8 cellular contexts compared by ENCODE assay signal in the genomic region with DNA sequence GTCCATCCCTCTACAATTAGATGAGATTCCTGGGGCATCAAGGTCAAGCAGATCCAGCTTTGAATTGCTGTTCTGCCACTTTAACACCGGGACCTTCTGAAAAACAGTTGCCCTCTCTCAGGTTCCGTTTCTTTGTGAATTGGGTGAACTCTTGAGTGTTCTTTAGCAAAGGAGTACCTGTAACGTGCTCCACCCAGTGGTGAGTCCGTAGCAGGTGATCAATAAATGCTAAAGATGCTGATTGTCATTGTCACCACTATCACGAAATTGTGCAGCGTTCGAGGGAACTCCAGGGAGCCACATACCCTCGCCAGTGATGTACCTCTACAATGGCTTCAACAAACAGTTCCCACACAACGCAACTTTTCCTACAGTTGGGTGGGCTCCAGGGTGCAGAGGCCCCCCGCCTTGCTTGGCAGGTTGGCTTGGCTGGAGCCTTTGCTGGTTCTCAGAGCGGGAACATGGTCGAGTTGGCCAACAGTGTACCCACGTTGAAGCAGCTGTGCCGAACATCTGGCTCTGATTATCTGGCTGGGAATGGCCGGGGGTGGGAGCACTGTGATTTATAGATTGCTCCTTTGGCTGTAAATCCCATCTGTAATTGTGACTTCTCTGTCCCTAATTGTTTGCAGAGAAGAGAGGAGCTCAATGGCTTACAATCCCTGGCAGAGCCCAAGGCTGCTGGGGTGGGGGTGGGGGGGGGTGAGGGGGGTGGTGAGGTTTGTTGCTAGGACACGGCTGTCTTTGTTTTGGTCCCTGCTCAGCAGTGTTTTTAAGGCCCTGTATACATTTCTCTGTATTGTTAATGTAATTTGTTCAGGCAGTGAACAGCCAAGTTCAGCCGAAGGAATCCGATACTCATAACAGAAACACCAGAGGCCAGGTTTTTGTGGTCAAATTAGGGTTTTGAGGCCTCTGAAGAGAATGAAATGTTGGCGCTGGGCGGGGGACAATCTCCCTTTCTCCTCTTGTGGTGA.
DNase-seq lines count a peak whose midpoint lies in the region; ATAC-seq and TF ChIP-seq lines count a peak whose summit lies in the region.

No MANE protein-coding gene starts in this region.

- no peaks in the 10 kb centered on the region for H3K9me3 Mint-ChIP-seq in natural killer cell

- no peaks in the 10 kb centered on the region for H3K9me3 ChIP-seq in gastrocnemius medialis

- no peak for TF ChIP-seq POLR2A in gastrocnemius medialis (IDR thresholded peaks at IDR 0.05)

- peak overlapping the region; percentile 68 to 79 (median 76) for H3K27ac ChIP-seq in gastrocnemius medialis

- no peak overlapping the region for H3K4me3 Mint-ChIP-seq in natural killer cell

- peaks cover 20 to 34% of the 10 kb centered on the region in 2 donors for H3K27me3 Mint-ChIP-seq in natural killer cell (ENCODE audit: low read depth in 2 of 2)

- H3K4me1 ChIP-seq in gastrocnemius medialis: peaks cover 43 to 47% of the 10 kb centered on the region in 2 donors

- no peaks in the 10 kb centered on the region for H3K36me3 ChIP-seq in gastrocnemius medialis

- DNase-seq in globus pallidus (ENCODE audit: low spot score) (peak; percentile 76), gastrocnemius medialis (no peak), HuH-7 (ENCODE audit: low spot score) (no peak), natural killer cell (no peak)

- intact Hi-C loops in gastrocnemius medialis (cut with DNase I; ENCODE audit: low total_unique reads): no loop called here
- intact Hi-C loops in natural killer cell (cut with micrococcal nuclease): no loop called here

- peak; percentile 35; the same call in 1 of the 2 replicates for TF ChIP-seq CTCF in GM12875 (IDR thresholded peaks at IDR 0.05; ENCODE audit: borderline replicate concordance, insufficient read depth, low read depth, low read length)
- no peak for TF ChIP-seq CTCF in gastrocnemius medialis (IDR thresholded peaks at IDR 0.05 in 4 of 5, conservative IDR thresholded peaks at IDR 0.05 in 1 of 5)
- no peak for TF ChIP-seq CTCF in natural killer cell (IDR thresholded peaks at IDR 0.05)

- ATAC-seq in gastrocnemius medialis (no peak), natural killer cell (no peak), GM21447 (IDR thresholded peaks at IDR 0.05; ENCODE audit: unreplicated experiment) (no peak), GM21576 (IDR thresholded peaks at IDR 0.05; ENCODE audit: unreplicated experiment) (no peak)

- in situ Hi-C loops in gastrocnemius medialis (cut with MboI; ENCODE audit: low sequenced_read_pairs in 4 of 4): no loop called here

- H3K4me3 ChIP-seq in GM12875 (ENCODE audit: low read depth, low read length): no peak overlapping the region
- no peak overlapping the region for H3K4me3 ChIP-seq in gastrocnemius medialis

- no peaks in the 10 kb centered on the region for H3K36me3 Mint-ChIP-seq in natural killer cell

- no peaks in the 10 kb centered on the region for H3K27me3 ChIP-seq in gastrocnemius medialis

- H3K4me1 Mint-ChIP-seq in natural killer cell: no peaks in the 10 kb centered on the region

- no peak overlapping the region for H3K27ac Mint-ChIP-seq in natural killer cell

TF ChIP-seq in PFSK-1, 5 proteins besides CTCF, POLR2A, EP300 and RAD21:
- TF ChIP-seq, protein P1, sequence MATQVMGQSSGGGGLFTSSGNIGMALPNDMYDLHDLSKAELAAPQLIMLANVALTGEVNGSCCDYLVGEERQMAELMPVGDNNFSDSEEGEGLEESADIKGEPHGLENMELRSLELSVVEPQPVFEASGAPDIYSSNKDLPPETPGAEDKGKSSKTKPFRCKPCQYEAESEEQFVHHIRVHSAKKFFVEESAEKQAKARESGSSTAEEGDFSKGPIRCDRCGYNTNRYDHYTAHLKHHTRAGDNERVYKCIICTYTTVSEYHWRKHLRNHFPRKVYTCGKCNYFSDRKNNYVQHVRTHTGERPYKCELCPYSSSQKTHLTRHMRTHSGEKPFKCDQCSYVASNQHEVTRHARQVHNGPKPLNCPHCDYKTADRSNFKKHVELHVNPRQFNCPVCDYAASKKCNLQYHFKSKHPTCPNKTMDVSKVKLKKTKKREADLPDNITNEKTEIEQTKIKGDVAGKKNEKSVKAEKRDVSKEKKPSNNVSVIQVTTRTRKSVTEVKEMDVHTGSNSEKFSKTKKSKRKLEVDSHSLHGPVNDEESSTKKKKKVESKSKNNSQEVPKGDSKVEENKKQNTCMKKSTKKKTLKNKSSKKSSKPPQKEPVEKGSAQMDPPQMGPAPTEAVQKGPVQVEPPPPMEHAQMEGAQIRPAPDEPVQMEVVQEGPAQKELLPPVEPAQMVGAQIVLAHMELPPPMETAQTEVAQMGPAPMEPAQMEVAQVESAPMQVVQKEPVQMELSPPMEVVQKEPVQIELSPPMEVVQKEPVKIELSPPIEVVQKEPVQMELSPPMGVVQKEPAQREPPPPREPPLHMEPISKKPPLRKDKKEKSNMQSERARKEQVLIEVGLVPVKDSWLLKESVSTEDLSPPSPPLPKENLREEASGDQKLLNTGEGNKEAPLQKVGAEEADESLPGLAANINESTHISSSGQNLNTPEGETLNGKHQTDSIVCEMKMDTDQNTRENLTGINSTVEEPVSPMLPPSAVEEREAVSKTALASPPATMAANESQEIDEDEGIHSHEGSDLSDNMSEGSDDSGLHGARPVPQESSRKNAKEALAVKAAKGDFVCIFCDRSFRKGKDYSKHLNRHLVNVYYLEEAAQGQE (IDR thresholded peaks at IDR 0.05; ENCODE audit: insufficient read depth in 1 of 2, low read depth in 2 of 2, low read length in 2 of 2): no peak
- TF ChIP-seq FOXP2 (optimal IDR thresholded peaks at IDR 0.05; ENCODE audit: borderline replicate concordance, extremely low read depth, extremely low read length, insufficient read depth): peak; percentile 23
